ENCODE assay signal across 10 cellular contexts in the genomic region with DNA sequence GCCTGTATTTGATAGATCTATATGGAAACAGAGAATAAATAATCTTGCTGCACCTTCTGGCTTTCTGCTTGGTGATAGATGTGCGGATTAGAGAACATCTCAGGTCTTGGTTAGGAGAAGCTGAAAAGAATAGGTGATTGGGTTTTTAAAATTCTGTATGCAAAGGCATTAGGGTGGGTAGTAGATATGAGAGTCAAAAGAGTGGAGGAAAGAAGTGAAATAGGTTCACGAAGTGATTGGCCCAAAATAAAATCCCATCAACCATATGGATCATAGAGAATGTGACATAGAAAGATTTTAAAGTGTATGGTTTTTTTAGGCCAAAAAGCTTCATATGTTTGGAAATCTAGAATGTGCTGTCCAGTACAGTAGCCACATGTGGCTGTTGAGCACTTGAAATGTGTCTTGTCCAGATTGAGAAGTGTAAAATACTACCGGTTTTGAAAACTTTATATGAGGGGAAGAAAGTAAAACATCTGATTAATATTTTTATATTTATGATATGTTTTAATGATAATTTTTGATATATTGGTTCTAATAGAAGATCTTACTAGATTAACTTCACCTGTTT. TPM values are rescaled to one million over a fixed set of nuclear protein-coding genes. Genes with fewer than 3 reads are reported as not detected.
DNase-seq lines count a peak whose midpoint lies in the region; ATAC-seq, FAIRE-seq and TF ChIP-seq lines count a peak whose summit lies in the region.
"Had no signal": no experiment of that assay in that cellular context is flagged by ENCODE, and none has a peak within 500 bp of the region (broad histone marks: within the 10 kb centered on the region; RNA-seq: fewer than 3 reads in every experiment).

No MANE protein-coding gene starts in this region.

- H3K4me1 ChIP-seq in left ventricle myocardium inferior (peaks cover 90% of the 10 kb centered on the region), K562 (replicated peaks in 1 of 2; ENCODE audit: control insufficient read depth in 2 of 2, insufficient read depth in 2 of 2, low read length in 2 of 2) (peaks cover 22 to 25% of the 10 kb centered on the region in 2 experiments; a peak in 4 of 5 replicates), mucosa of stomach (ENCODE audit: control insufficient read depth, insufficient read depth, low read length) (peaks cover 25% of the 10 kb centered on the region)

- H3K4me3 ChIP-seq in left ventricle myocardium inferior = peak overlapping the region; percentile 90
- peak overlapping the region; percentile 75 for H3K4me3 ChIP-seq in K562
- H3K4me3 ChIP-seq in mucosa of stomach (ENCODE audit: low read length) = no peak overlapping the region
- no peak overlapping the region for H3K4me3 ChIP-seq in H7 (ENCODE audit: insufficient read depth, low read depth, low read length)

- H3K27ac ChIP-seq in left ventricle myocardium inferior (replicated peaks) (peak overlapping the region; percentile 99), K562 (ENCODE audit: extremely low read depth, low read depth, low read length) (peak overlapping the region; percentile 96)

- DNase-seq in left ventricle myocardium inferior (no peak), left ventricle myocardium superior (no peak), K562 (ENCODE audit: extremely low read depth in 1 of 4, low spot score in 3 of 4) (no peak), NCI-H510A (lab: John Stamatoyannopoulos, UW) (no peak), H7 (no peak)
- no peak for DNase-seq in activated CD4-positive, alpha-beta T cell treated with anti-CD3 and anti-CD28 coated beads, Interleukin-2, amount 50 U/mL, for 1 hour
- DNase-seq: DMS79 treated with DMSO at 0.1 percent for 48 hours, foreskin melanocyte had no signal

- H3K9me1 ChIP-seq in K562 (ENCODE audit: control insufficient read depth, insufficient read depth, low read length) = no peaks in the 10 kb centered on the region

- H3K4me2 ChIP-seq in K562 (ENCODE audit: insufficient read depth, low read length) = peak overlapping the region; percentile 82

- H3K36me3 ChIP-seq in left ventricle myocardium inferior = no peaks in the 10 kb centered on the region
- H3K36me3 ChIP-seq in K562 (ENCODE audit: control insufficient read depth, insufficient read depth, low read length) = peaks cover 18% of the 10 kb centered on the region; the same call in 2 of the 3 replicates
- H3K36me3 ChIP-seq in mucosa of stomach (ENCODE audit: control insufficient read depth, insufficient read depth, low read length) = no peaks in the 10 kb centered on the region
- H3K36me3 ChIP-seq in H7 (replicated peaks; ENCODE audit: control insufficient read depth, insufficient read depth, low read length) = no peaks in the 10 kb centered on the region

- CTCF ChIA-PET in K562 (lab: Yijun Ruan, JAX; ENCODE audit: low intra/inter-chr PET ratio) = no interaction called here

- H3K9me3 ChIP-seq in left ventricle myocardium inferior (replicated peaks) (no peaks in the 10 kb centered on the region), K562 (replicated peaks; ENCODE audit: control insufficient read depth, insufficient read depth, low read depth, low read length) (no peaks in the 10 kb centered on the region), mucosa of stomach (ENCODE audit: control insufficient read depth, low read length) (no peaks in the 10 kb centered on the region)

- 0% methylated on average over 3 of the region's 3 CpGs for WGBS in K562 (ENCODE audit: insufficient coverage, low coverage, missing lambda C conversion rate)

- FAIRE-seq in K562 (lab: Jason Lieb, UNC) = no peak

- no peak for TF ChIP-seq EP300 in K562 (IDR thresholded peaks at IDR 0.05; ENCODE audit: low read length)

- no peak for TF ChIP-seq RAD21 in K562 (CRISPR knock-in tag; conservative IDR thresholded peaks at IDR 0.05 in 1 of 2, IDR thresholded peaks at IDR 0.05 in 1 of 2)

- peaks cover 99% of the 10 kb centered on the region for H3K79me2 ChIP-seq in K562 (ENCODE audit: control insufficient read depth, insufficient read depth, low read length)

- H4K20me1 ChIP-seq in K562 (replicated peaks; ENCODE audit: control insufficient read depth, insufficient read depth, low read length) = peaks cover 2% of the 10 kb centered on the region

- intact Hi-C loops in left ventricle myocardium inferior (cut with micrococcal nuclease) (loop anchor here (10.0 kb wide), 2 partner anchors 113 to 163 kb away; no protein-coding TSS in a partner anchor), left ventricle myocardium superior (cut with micrococcal nuclease) (no loop called here), K562 (cut with micrococcal nuclease) (loop anchor here (2.0 to 10.0 kb wide), 5 partner anchors 19 to 1667 kb away; partner anchors contain the start of genes RAP2B and SELENOT)

- ATAC-seq in left ventricle myocardium superior = no peak
- ATAC-seq in K562 = peak; percentile 5
- ATAC-seq in GM18868 (IDR thresholded peaks at IDR 0.05; ENCODE audit: unreplicated experiment) = no peak

- in situ Hi-C loops in K562 (cut with MboI) = no loop called here

- H3K9ac ChIP-seq in K562 (ENCODE audit: insufficient read depth in 1 of 2, low read depth in 2 of 2, low read length in 2 of 2) (peak overlapping the region in 1 of 2 experiments; percentile 91; a peak in 2 of 4 replicates), mucosa of stomach (ENCODE audit: low read length) (peak overlapping the region; percentile 20)

- BruUV-seq in K562 (replicated peaks; lab: Mats Ljungman, UMichigan) = no TSS peak

- no peak for TF ChIP-seq POLR2A in K562 (conservative IDR thresholded peaks at IDR 0.05)

- TF ChIP-seq CTCF in left ventricle myocardium inferior (IDR thresholded peaks at IDR 0.05; ENCODE audit: borderline replicate concordance) (no peak), K562 (IDR thresholded peaks at IDR 0.05 in 2 of 3, conservative IDR thresholded peaks at IDR 0.05 in 1 of 3; ENCODE audit: insufficient read depth in 2 of 3, low read depth in 1 of 3, low read length in 3 of 3) (no peak)

- H3K27me3 ChIP-seq in left ventricle myocardium inferior (ENCODE audit: low read depth) (no peaks in the 10 kb centered on the region), K562 (ENCODE audit: control insufficient read depth in 2 of 2, insufficient read depth in 2 of 2, low read length in 2 of 2) (no peaks in the 10 kb centered on the region), mucosa of stomach (ENCODE audit: control insufficient read depth, insufficient read depth, low read length) (no peaks in the 10 kb centered on the region), H7 (ENCODE audit: control insufficient read depth, insufficient read depth, low read length) (peaks cover 18% of the 10 kb centered on the region)

- POLR2A ChIA-PET in K562 (lab: Yijun Ruan, JAX) = interaction anchor here (0.5 to 4.9 kb wide), 3 partner anchors 10 to 228 kb away, joined by 3 to 35 read pairs (median 9); no protein-coding TSS in a partner anchor

- H2AFZ ChIP-seq in K562 (ENCODE audit: low read depth, low read length) = no peak overlapping the region

TF ChIP-seq in K562, 482 proteins besides CTCF, POLR2A, EP300 and RAD21 (continues in another document):
- TF ChIP-seq ZBTB34 (CRISPR knock-in tag; IDR thresholded peaks at IDR 0.05) (no peak), TCFL5 (CRISPR knock-in tag; conservative IDR thresholded peaks at IDR 0.05) (0 out of 2 replicates have a peak, but pooled peaks have one; percentile 8), TCF3 (CRISPR knock-in tag; IDR thresholded peaks at IDR 0.05) (peak; percentile 9; the same call in 1 of the 2 replicates)
- TF ChIP-seq, protein P1, sequence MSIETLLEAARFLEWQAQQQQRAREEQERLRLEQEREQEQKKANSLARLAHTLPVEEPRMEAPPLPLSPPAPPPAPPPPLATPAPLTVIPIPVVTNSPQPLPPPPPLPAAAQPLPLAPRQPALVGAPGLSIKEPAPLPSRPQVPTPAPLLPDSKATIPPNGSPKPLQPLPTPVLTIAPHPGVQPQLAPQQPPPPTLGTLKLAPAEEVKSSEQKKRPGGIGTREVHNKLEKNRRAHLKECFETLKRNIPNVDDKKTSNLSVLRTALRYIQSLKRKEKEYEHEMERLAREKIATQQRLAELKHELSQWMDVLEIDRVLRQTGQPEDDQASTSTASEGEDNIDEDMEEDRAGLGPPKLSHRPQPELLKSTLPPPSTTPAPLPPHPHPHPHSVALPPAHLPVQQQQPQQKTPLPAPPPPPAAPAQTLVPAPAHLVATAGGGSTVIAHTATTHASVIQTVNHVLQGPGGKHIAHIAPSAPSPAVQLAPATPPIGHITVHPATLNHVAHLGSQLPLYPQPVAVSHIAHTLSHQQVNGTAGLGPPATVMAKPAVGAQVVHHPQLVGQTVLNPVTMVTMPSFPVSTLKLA (conservative IDR thresholded peaks at IDR 0.05) = 0 out of 4 replicates have a peak, but pooled peaks of 1 of the 2 experiments have one; percentile 23

RNA-seq across cellular contexts. Expression of gene MBNL1, which starts 2.8 kb away (rescaled TPM):
- 172 TPM for total RNA-seq in left ventricle myocardium inferior
- 172 TPM for total RNA-seq in left ventricle myocardium superior
- 337 and 524 TPM in 2 replicates for total RNA-seq in K562 (2011; cell fraction: chromatin; rRNA removed; ENCODE audit: low replicate concordance)
- total RNA-seq in K562 (2011; cell fraction: nucleolus; rRNA removed) = 154 and 188 TPM in 2 replicates
- 277 and 417 TPM in 2 replicates for total RNA-seq in K562 (2011; cell fraction: nucleoplasm; rRNA removed)
- total RNA-seq in K562 (2014; rRNA removed) = 240 and 243 TPM in 2 replicates
- 220 and 241 TPM in 2 replicates for total RNA-seq in K562 (2014; rRNA removed; fragmentation: Illumina TruSeq; extraction: Trizol)
- total RNA-seq in K562 (2015; rRNA removed; fragmentation: Illumina TruSeq; extraction: Trizol) = 220 and 243 TPM in 2 replicates
- total RNA-seq in K562 (2021) = 217 and 231 TPM in 2 replicates
- polyA plus RNA-seq in K562 (2011; rRNA removed) = 116 and 133 TPM in 2 replicates
- polyA plus RNA-seq in K562 (2011; cell fraction: cytosol; rRNA removed) = 101 and 150 TPM in 2 replicates
- 108 and 135 TPM in 2 replicates for polyA plus RNA-seq in K562 (2011; cell fraction: nucleus; rRNA removed)
- 74.4 and 91.9 TPM in 2 replicates for polyA plus RNA-seq in K562 (2012)
- polyA plus RNA-seq in K562 (2014; fragmentation: Illumina TruSeq; extraction: Trizol) = 202 and 221 TPM in 2 replicates
- polyA plus RNA-seq in K562 (2014; fragmentation: Nextera tagmentation; extraction: Ambion mirVana) = 10 to 100 TPM; 70.3 to 87.3 TPM
- 104 and 107 TPM in 2 replicates for polyA plus RNA-seq in K562 (2014; rRNA removed)
- 431 and 448 TPM in 2 replicates for polyA minus RNA-seq in K562 (2011; rRNA and poly(A)+ RNA removed)
- 216 and 268 TPM in 2 replicates for polyA minus RNA-seq in K562 (2011; cell fraction: cytosol; rRNA and poly(A)+ RNA removed)
- 326 and 485 TPM in 2 replicates for polyA minus RNA-seq in K562 (2011; cell fraction: nucleus; rRNA and poly(A)+ RNA removed)
- total RNA-seq in H7 (2014; rRNA removed; shearing (Covaris generic)) = 11.1 and 25.3 TPM in 2 replicates

Comparison
In these comparisons a context has a peak if more than half of its experiments do, and no peak if none do; other contexts are left out.
1. H3K4me3 ChIP-seq: peak in left ventricle myocardium inferior (single experiment) and K562 (single experiment); none in mucosa of stomach (single experiment) and H7 (single experiment).